Comparison of ENCODE assay signal across 8 cellular contexts in the genomic region with DNA sequence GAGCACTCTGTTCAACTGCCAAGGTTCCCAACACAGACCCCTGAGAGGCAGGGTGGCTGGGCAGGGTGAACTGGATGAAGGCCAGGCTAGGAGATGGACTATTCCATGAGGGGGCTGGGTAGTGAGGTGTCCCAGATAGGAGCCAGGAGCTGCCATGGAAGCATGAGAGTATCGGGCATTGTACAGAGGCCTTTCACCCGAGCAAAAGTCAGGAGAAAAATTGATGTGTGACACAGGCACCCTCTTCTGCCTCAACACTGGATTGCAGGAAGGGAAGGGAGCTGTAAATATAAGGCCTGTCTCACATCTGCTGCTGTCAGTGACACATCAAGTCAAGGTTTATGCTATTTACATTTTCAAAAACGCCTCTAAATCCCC.
DNase-seq lines count a peak whose midpoint lies in the region; ATAC-seq and TF ChIP-seq lines count a peak whose summit lies in the region.

No MANE protein-coding gene starts in this region.

- intact Hi-C loops in Calu3 (cut with micrococcal nuclease; ENCODE audit: unreplicated experiment): no loop called here
- intact Hi-C loops in activated T-helper 2 cell treated with anti-CD3 and anti-CD28 coated beads, Interferon-gamma antibody, Interleukin-2, Interleukin-4, amounts not matched to agents 10 μg/mL and 5 μg/mL and 100 μg/mL, durations not matched to agents 14 hours and 24 hours and 36 hours (cut with micrococcal nuclease): loop anchor here (2.0 to 5.0 kb wide), 3 partner anchors 76 to 127 kb away; partner anchors contain the start of genes DCAF12, MYORG and UBAP1

- no peak overlapping the region for H3K27ac Mint-ChIP-seq in Calu3 (ENCODE audit: unreplicated experiment)
- H3K27ac Mint-ChIP-seq in activated T-helper 2 cell treated with anti-CD3 and anti-CD28 coated beads, Interferon-gamma antibody, Interleukin-2, Interleukin-4, amounts not matched to agents 10 μg/mL and 5 μg/mL and 100 μg/mL, durations not matched to agents 14 hours and 24 hours and 36 hours: no peak overlapping the region

- no peaks in the 10 kb centered on the region for H4K20me1 ChIP-seq in fibroblast of lung (ENCODE audit: control insufficient read depth, extremely low read depth, insufficient read depth, low read length)

- CTCF ChIA-PET in Calu3 (lab: Charles Lee): interaction anchor here (0.5 to 0.9 kb wide), 2 partner anchors 25 to 180 kb away, joined by 6 to 11 read pairs; no protein-coding TSS in a partner anchor

- H3K9me3 Mint-ChIP-seq in Calu3 (ENCODE audit: low read depth, unreplicated experiment): no peaks in the 10 kb centered on the region
- H3K9me3 Mint-ChIP-seq in activated T-helper 2 cell treated with anti-CD3 and anti-CD28 coated beads, Interferon-gamma antibody, Interleukin-2, Interleukin-4, amounts not matched to agents 10 μg/mL and 5 μg/mL and 100 μg/mL, durations not matched to agents 14 hours and 24 hours and 36 hours: no peaks in the 10 kb centered on the region

- H3K36me3 Mint-ChIP-seq in Calu3 (ENCODE audit: insufficient read depth, unreplicated experiment): peaks cover 21% of the 10 kb centered on the region
- H3K36me3 Mint-ChIP-seq in activated T-helper 2 cell treated with anti-CD3 and anti-CD28 coated beads, Interferon-gamma antibody, Interleukin-2, Interleukin-4, amounts not matched to agents 10 μg/mL and 5 μg/mL and 100 μg/mL, durations not matched to agents 14 hours and 24 hours and 36 hours (ENCODE audit: low read depth): peaks cover 32% of the 10 kb centered on the region

- H3K9me3 ChIP-seq in RWPE2 (ENCODE audit: severe bottlenecking) (no peaks in the 10 kb centered on the region), fibroblast of lung (ENCODE audit: control insufficient read depth, insufficient read depth, low read depth, low read length) (no peaks in the 10 kb centered on the region)

- no peaks in the 10 kb centered on the region for H3K4me1 Mint-ChIP-seq in Calu3 (ENCODE audit: low read depth, unreplicated experiment)
- H3K4me1 Mint-ChIP-seq in activated T-helper 2 cell treated with anti-CD3 and anti-CD28 coated beads, Interferon-gamma antibody, Interleukin-2, Interleukin-4, amounts not matched to agents 10 μg/mL and 5 μg/mL and 100 μg/mL, durations not matched to agents 14 hours and 24 hours and 36 hours (ENCODE audit: low read depth): no peaks in the 10 kb centered on the region

- peak; percentile 4; the same call in 2 of the 3 replicates for ATAC-seq in RWPE2 (ENCODE audit: low read depth)
- ATAC-seq in GM18868 (IDR thresholded peaks at IDR 0.05; ENCODE audit: unreplicated experiment): no peak

- H3K27ac ChIP-seq in RWPE2 (ENCODE audit: poor library complexity, severe bottlenecking) (peak overlapping the region; percentile 98), fibroblast of lung (ENCODE audit: insufficient read depth, low read length) (peak overlapping the region; percentile 91)

- H3K27me3 ChIP-seq in RWPE2 (ENCODE audit: insufficient read depth, poor library complexity, severe bottlenecking) (no peaks in the 10 kb centered on the region), fibroblast of lung (ENCODE audit: control insufficient read depth, insufficient read depth, low read length) (no peaks in the 10 kb centered on the region)

- no peak overlapping the region for H3K4me3 Mint-ChIP-seq in Calu3 (ENCODE audit: low read depth, unreplicated experiment)
- no peak overlapping the region for H3K4me3 Mint-ChIP-seq in activated T-helper 2 cell treated with anti-CD3 and anti-CD28 coated beads, Interferon-gamma antibody, Interleukin-2, Interleukin-4, amounts not matched to agents 10 μg/mL and 5 μg/mL and 100 μg/mL, durations not matched to agents 14 hours and 24 hours and 36 hours (ENCODE audit: low read depth)

- H2AFZ ChIP-seq in fibroblast of lung (ENCODE audit: low read length): no peak overlapping the region

- no peak overlapping the region for H3K4me2 ChIP-seq in fibroblast of lung (ENCODE audit: extremely low read depth, insufficient read depth, low read length)

- peaks cover 66% of the 10 kb centered on the region for H3K36me3 ChIP-seq in RWPE2 (ENCODE audit: low read depth)
- H3K36me3 ChIP-seq in fibroblast of lung (ENCODE audit: control insufficient read depth, insufficient read depth, low read length): peaks cover 12% of the 10 kb centered on the region

- H3K79me2 ChIP-seq in fibroblast of lung (ENCODE audit: control insufficient read depth, insufficient read depth, low read length): peaks cover 4% of the 10 kb centered on the region

- DNase-seq in AG20443 (ENCODE audit: low spot score) (peak; percentile 44), RWPE2 (ENCODE audit: low spot score) (no peak), fibroblast of lung (ENCODE audit: low read depth in 2 of 2) (peak; percentile 53 to 70), nucleus accumbens (lab: John Stamatoyannopoulos, UW) (peak in 31 of 56 donors; percentile 4 to 50 (median 23)), Calu3 (no peak), NCI-H2081 treated with DMSO at 0.1 percent for 48 hours (lab: John Stamatoyannopoulos, UW) (no peak)
- DNase-seq in activated T-helper 2 cell treated with anti-CD3 and anti-CD28 coated beads, Interferon-gamma antibody, Interleukin-2, Interleukin-4, amounts not matched to agents 10 μg/mL and 5 μg/mL and 100 μg/mL, durations not matched to agents 14 hours and 24 hours and 36 hours (ENCODE audit: low spot score): no peak

- peaks cover 59% of the 10 kb centered on the region for H3K4me1 ChIP-seq in RWPE2 (ENCODE audit: insufficient read depth, poor library complexity, severe bottlenecking)
- H3K4me1 ChIP-seq in fibroblast of lung (ENCODE audit: control insufficient read depth, extremely low read depth, insufficient read depth, low read length): peaks cover 22% of the 10 kb centered on the region

- BruUV-seq in Calu3 (replicated peaks; lab: Mats Ljungman, UMichigan): no TSS peak

- H3K27me3 Mint-ChIP-seq in Calu3 (ENCODE audit: unreplicated experiment): no peaks in the 10 kb centered on the region
- no peaks in the 10 kb centered on the region for H3K27me3 Mint-ChIP-seq in activated T-helper 2 cell treated with anti-CD3 and anti-CD28 coated beads, Interferon-gamma antibody, Interleukin-2, Interleukin-4, amounts not matched to agents 10 μg/mL and 5 μg/mL and 100 μg/mL, durations not matched to agents 14 hours and 24 hours and 36 hours (ENCODE audit: low read depth)

- peak; percentile 34 for TF ChIP-seq CTCF in RWPE2 (IDR thresholded peaks at IDR 0.05; ENCODE audit: poor library complexity, severe bottlenecking)
- TF ChIP-seq CTCF in fibroblast of lung (conservative IDR thresholded peaks at IDR 0.05 in 1 of 2, IDR thresholded peaks at IDR 0.05 in 1 of 2; ENCODE audit: low read depth in 1 of 2, low read length in 2 of 2): peak; percentile 41 to 53
- TF ChIP-seq CTCF in Calu3 (IDR thresholded peaks at IDR 0.05; ENCODE audit: unreplicated experiment): no peak

- H3K9ac ChIP-seq in fibroblast of lung (ENCODE audit: insufficient read depth, low read length): no peak overlapping the region

- H3K4me3 ChIP-seq in RWPE2 (ENCODE audit: severe bottlenecking) (no peak overlapping the region), fibroblast of lung (replicated peaks in 1 of 4; ENCODE audit: control extremely low read depth in 1 of 4, insufficient read depth in 1 of 4, low read depth in 3 of 4, low read length in 4 of 4) (no peak overlapping the region)

Comparison
In these comparisons a context has a peak if more than half of its experiments do, and no peak if none do; other contexts are left out.
1. DNase-seq: peak in AG20443 (single experiment), fibroblast of lung (2 of 2) and nucleus accumbens (31 of 56); none in RWPE2 (single experiment), Calu3 (single experiment), activated T-helper 2 cell treated with anti-CD3 and anti-CD28 coated beads, Interferon-gamma antibody, Interleukin-2, Interleukin-4, amounts not matched to agents 10 μg/mL and 5 μg/mL and 100 μg/mL, durations not matched to agents 14 hours and 24 hours and 36 hours (single experiment) and NCI-H2081 treated with DMSO at 0.1 percent for 48 hours (single experiment).